In genomic region chr2:20013061-20013721, GRCh38 we compare ENCODE assay signal across 8 cellular contexts. TPM values are rescaled to one million over a fixed set of nuclear protein-coding genes. Genes with fewer than 3 reads are reported as not detected.
A peak's percentile ranks its signal among the peaks of the same experiment; 100 is the strongest.
DNase-seq lines count a peak whose midpoint lies in the region; ATAC-seq, FAIRE-seq and TF ChIP-seq lines count a peak whose summit lies in the region.

No MANE protein-coding gene starts in this region.

- in situ Hi-C loops in HepG2 (cut with HindIII; ENCODE audit: extremely low pct_ligation_motif_present, low pct_unique_long_range_greater_than_20kb), result loop anchor here (5.0 kb wide), 1 partner anchor 79 kb away; no protein-coding TSS in a partner anchor

- H3K4me3 Mint-ChIP-seq in T-helper 1 cell treated with Interleukin-12 subunit alpha and Interleukin-12 subunit beta and Interleukin-4 antibody, amounts not matched to agents 30 μg/mL and 1 μg/mL, for 36 hours, result peak overlapping the region; percentile 62

- H3K4me3 ChIP-seq in bronchial epithelial cell (ENCODE audit: low read depth, low read length), result peak overlapping the region; percentile 42
- H3K4me3 ChIP-seq in HepG2 (replicated peaks in 1 of 3; ENCODE audit: insufficient read depth in 1 of 3, low read depth in 2 of 3, low read length in 3 of 3), result peak overlapping the region; percentile 71 to 89 (median 71)
- H3K4me3 ChIP-seq in thymus (ENCODE audit: low read length), result peak overlapping the region; percentile 39
- H3K4me3 ChIP-seq in small intestine (ENCODE audit: low read depth in 1 of 2, low read length in 2 of 2), result no peak overlapping the region

- H4K20me1 ChIP-seq in HepG2 (ENCODE audit: insufficient read depth, low read length), result no peaks in the 10 kb centered on the region

- TF ChIP-seq CTCF in bronchial epithelial cell (IDR thresholded peaks at IDR 0.05; ENCODE audit: insufficient read depth, low read length, severe bottlenecking) (no peak), HepG2 (CRISPR knock-in tag; IDR thresholded peaks at IDR 0.05) (no peak)

- no peaks in the 10 kb centered on the region for H3K36me3 ChIP-seq in bronchial epithelial cell (ENCODE audit: control insufficient read depth, insufficient read depth, low read length)
- H3K36me3 ChIP-seq in HepG2 (replicated peaks in 1 of 2; ENCODE audit: control insufficient read depth in 1 of 2, insufficient read depth in 2 of 2, low read length in 2 of 2), result no peaks in the 10 kb centered on the region
- no peaks in the 10 kb centered on the region for H3K36me3 ChIP-seq in thymus (ENCODE audit: control insufficient read depth, insufficient read depth)
- no peaks in the 10 kb centered on the region for H3K36me3 ChIP-seq in small intestine (ENCODE audit: control insufficient read depth in 2 of 2, insufficient read depth in 2 of 2, low read length in 2 of 2)

- BruUV-seq in HepG2 (replicated peaks; lab: Mats Ljungman, UMichigan), result TSS peak; percentile 80

- POLR2A ChIA-PET in HepG2 (lab: Yijun Ruan, JAX), result interaction anchor here (0.9 to 8.9 kb wide), 14 partner anchors 11 to 433 kb away, joined by 3 to 109 read pairs (median 3); partner anchors contain the start of genes LAPTM4A, RHOB and WDR35

- H2AFZ ChIP-seq in HepG2 (ENCODE audit: low read length), result peak overlapping the region; percentile 16

- no peak for TF ChIP-seq RAD21 in HepG2 (CRISPR knock-in tag; IDR thresholded peaks at IDR 0.05)

- no peaks in the 10 kb centered on the region for H3K9me3 Mint-ChIP-seq in T-helper 1 cell treated with Interleukin-12 subunit alpha and Interleukin-12 subunit beta and Interleukin-4 antibody, amounts not matched to agents 30 μg/mL and 1 μg/mL, for 36 hours

- H3K36me3 Mint-ChIP-seq in T-helper 1 cell treated with Interleukin-12 subunit alpha and Interleukin-12 subunit beta and Interleukin-4 antibody, amounts not matched to agents 30 μg/mL and 1 μg/mL, for 36 hours (ENCODE audit: low read depth), result no peaks in the 10 kb centered on the region

- WGBS in HepG2 (ENCODE audit: low lambda C conversion rate), result 29% methylated on average over 15 of the region's 15 CpGs
- WGBS in thymus, result 37% methylated on average over 15 of the region's 15 CpGs
- 50 to 62% (median 50%) methylated on average over 15 of the region's 15 CpGs for WGBS in small intestine, 3 donors

- peak; percentile 81 for ATAC-seq in HepG2

- H3K27me3 ChIP-seq in bronchial epithelial cell (ENCODE audit: control insufficient read depth, insufficient read depth, low read length) (no peaks in the 10 kb centered on the region), HepG2 (ENCODE audit: control insufficient read depth in 1 of 2, insufficient read depth in 2 of 2, low read length in 2 of 2) (no peaks in the 10 kb centered on the region; a peak in 1 of 5 replicates), thymus (ENCODE audit: control insufficient read depth, insufficient read depth) (peaks cover 36% of the 10 kb centered on the region), small intestine (ENCODE audit: control insufficient read depth in 2 of 2, insufficient read depth in 2 of 2, low read length in 2 of 2) (peaks cover 0 to 9% of the 10 kb centered on the region in 2 donors)

- peak overlapping the region; percentile 95 for H3K4me2 ChIP-seq in HepG2 (ENCODE audit: low read depth, low read length)

- no peak for FAIRE-seq in bronchial epithelial cell (lab: Jason Lieb, UNC)
- no peak for FAIRE-seq in HepG2 (lab: Jason Lieb, UNC)
- FAIRE-seq in small intestine (lab: Jason Lieb, UNC), result no peak

- no peak for TF ChIP-seq POLR2A in HepG2 (IDR thresholded peaks at IDR 0.05; ENCODE audit: insufficient read depth in 1 of 2, low read depth in 2 of 2, low read length in 2 of 2)

- H3K9ac ChIP-seq in HepG2 (ENCODE audit: insufficient read depth, low read depth, low read length), result peak overlapping the region; percentile 83

- H3K4me1 Mint-ChIP-seq in T-helper 1 cell treated with Interleukin-12 subunit alpha and Interleukin-12 subunit beta and Interleukin-4 antibody, amounts not matched to agents 30 μg/mL and 1 μg/mL, for 36 hours (ENCODE audit: low read depth), result peaks cover 8% of the 10 kb centered on the region

- H3K27ac ChIP-seq in HepG2 (ENCODE audit: extremely low read length, insufficient read depth, low read length) (peak overlapping the region; percentile 72), thymus (ENCODE audit: low read depth) (no peak overlapping the region), small intestine (ENCODE audit: low read depth in 1 of 2, low read length in 1 of 2) (no peak overlapping the region)

- DNase-seq in T-helper 1 cell (no peak), bronchial epithelial cell (ENCODE audit: low read depth) (no peak), HepG2 (ENCODE audit: low spot score) (peak; percentile 94), small intestine (no peak), NCI-H1930 (lab: John Stamatoyannopoulos, UW) (no peak), NCI-H2196 treated with DMSO at 0.1 percent for 48 hours (lab: John Stamatoyannopoulos, UW; ENCODE audit: unreplicated experiment) (no peak)

- H3K9me3 ChIP-seq in HepG2 (ENCODE audit: low read length) (no peaks in the 10 kb centered on the region), thymus (ENCODE audit: control insufficient read depth) (no peaks in the 10 kb centered on the region), small intestine (ENCODE audit: control insufficient read depth, low read depth) (no peaks in the 10 kb centered on the region)

- H3K27ac Mint-ChIP-seq in T-helper 1 cell treated with Interleukin-12 subunit alpha and Interleukin-12 subunit beta and Interleukin-4 antibody, amounts not matched to agents 30 μg/mL and 1 μg/mL, for 36 hours, result no peak overlapping the region

- H3K4me1 ChIP-seq in HepG2 (ENCODE audit: insufficient read depth, low read length), result peaks cover 78% of the 10 kb centered on the region
- H3K4me1 ChIP-seq in thymus (ENCODE audit: control insufficient read depth, insufficient read depth, low read length), result peaks cover 4% of the 10 kb centered on the region
- H3K4me1 ChIP-seq in small intestine (ENCODE audit: control insufficient read depth in 2 of 2, insufficient read depth in 1 of 2, low read depth in 1 of 2, low read length in 1 of 2), result no peaks in the 10 kb centered on the region

- CTCF ChIA-PET in HepG2 (lab: Yijun Ruan, JAX; ENCODE audit: low intra/inter-chr PET ratio, low total read pairs), result interaction anchor here (1.1 to 1.4 kb wide), 2 partner anchors 58 to 80 kb away, joined by 3 to 4 read pairs; no protein-coding TSS in a partner anchor

- intact Hi-C loops in HepG2 (cut with micrococcal nuclease; ENCODE audit: unreplicated experiment), result loop anchor here (1.0 kb wide), 1 partner anchor 57 kb away; no protein-coding TSS in a partner anchor

- peaks cover 55% of the 10 kb centered on the region for H3K27me3 Mint-ChIP-seq in T-helper 1 cell treated with Interleukin-12 subunit alpha and Interleukin-12 subunit beta and Interleukin-4 antibody, amounts not matched to agents 30 μg/mL and 1 μg/mL, for 36 hours (ENCODE audit: low read depth)

- H3K79me2 ChIP-seq in HepG2 (ENCODE audit: insufficient read depth, low read length), result peaks cover 25% of the 10 kb centered on the region

- TF ChIP-seq EP300 in HepG2 (IDR thresholded peaks at IDR 0.05; ENCODE audit: low read depth in 2 of 2, low read length in 2 of 2), result peak in 1 of 2 experiments; percentile 88; a peak in 2 of 4 replicates
- TF ChIP-seq EP300 in HepG2 (CRISPR knock-in tag; IDR thresholded peaks at IDR 0.05; ENCODE audit: borderline replicate concordance), result peak; percentile 92

RNA-seq across cellular contexts. Expression of gene MATN3, which starts 0.7 kb away (rescaled TPM):
- total RNA-seq in bronchial epithelial cell (0.26 and 1.0 TPM in 2 replicates), HepG2 (2016; rRNA removed; fragmentation: Illumina TruSeq; extraction: Trizol) (19.2 and 36.1 TPM in 2 replicates)
- total RNA-seq in HepG2 (2016; cell fraction: cytosol; rRNA removed; fragmentation: Illumina TruSeq; extraction: Trizol; ENCODE audit: low read depth), result 2.3 and 3.4 TPM in 2 replicates
- total RNA-seq in HepG2 (2016; cell fraction: insoluble cytoplasmic fraction; rRNA removed; fragmentation: Illumina TruSeq; extraction: Trizol), result 16.3 and 36.5 TPM in 2 replicates
- 10.9 and 12.3 TPM in 2 replicates for total RNA-seq in HepG2 (2016; cell fraction: membrane; rRNA removed; fragmentation: Illumina TruSeq; extraction: Trizol)
- 68.9 and 81.8 TPM in 2 replicates for total RNA-seq in HepG2 (2016; cell fraction: nucleus; rRNA removed; fragmentation: Illumina TruSeq; extraction: Trizol)
- polyA plus RNA-seq in HepG2 (2011; rRNA removed) (191 and 208 TPM in 2 replicates), thymus (0.91 TPM), small intestine (under 1 TPM in 1 of 3 donors, not detected in 2; 0.25 TPM)
- polyA plus RNA-seq in HepG2 (2011; cell fraction: cytosol; rRNA removed), result 101 and 153 TPM in 2 replicates
- polyA plus RNA-seq in HepG2 (2011; cell fraction: nucleus; rRNA removed), result 157 and 160 TPM in 2 replicates
- 109 and 194 TPM in 2 replicates for polyA plus RNA-seq in HepG2 (2012)
- 4.3 and 4.6 TPM in 2 replicates for polyA plus RNA-seq in HepG2 (2016; cell fraction: cytosol; fragmentation: Illumina TruSeq; extraction: Trizol; ENCODE audit: low read depth)
- 26.1 and 30.5 TPM in 2 replicates for polyA plus RNA-seq in HepG2 (2016; cell fraction: insoluble cytoplasmic fraction; fragmentation: Illumina TruSeq; extraction: Trizol; ENCODE audit: low read depth)
- 9.4 and 10.7 TPM in 2 replicates for polyA plus RNA-seq in HepG2 (2016; cell fraction: membrane; fragmentation: Illumina TruSeq; extraction: Trizol; ENCODE audit: low read depth)
- polyA plus RNA-seq in HepG2 (2016; cell fraction: nucleus; fragmentation: Illumina TruSeq; extraction: Trizol; ENCODE audit: insufficient read depth, low read depth), result 150 and 151 TPM in 2 replicates
- 0.14 and 109 TPM in 2 replicates for polyA minus RNA-seq in HepG2 (2011; rRNA and poly(A)+ RNA removed; ENCODE audit: low replicate concordance)
- polyA minus RNA-seq in HepG2 (2011; cell fraction: cytosol; rRNA and poly(A)+ RNA removed), result 73.2 and 97.4 TPM in 2 replicates
- 125 and 126 TPM in 2 replicates for polyA minus RNA-seq in HepG2 (2011; cell fraction: nucleus; rRNA and poly(A)+ RNA removed)

RNA-seq across cellular contexts. Expression of gene WDR35, which starts 23.3 kb away (rescaled TPM):
- total RNA-seq in bronchial epithelial cell (4.2 and 8.7 TPM in 2 replicates), HepG2 (2016; rRNA removed; fragmentation: Illumina TruSeq; extraction: Trizol) (19.6 and 26.6 TPM in 2 replicates)
- 2.4 and 2.8 TPM in 2 replicates for total RNA-seq in HepG2 (2016; cell fraction: cytosol; rRNA removed; fragmentation: Illumina TruSeq; extraction: Trizol; ENCODE audit: low read depth)
- 19.2 and 25.7 TPM in 2 replicates for total RNA-seq in HepG2 (2016; cell fraction: insoluble cytoplasmic fraction; rRNA removed; fragmentation: Illumina TruSeq; extraction: Trizol)
- total RNA-seq in HepG2 (2016; cell fraction: membrane; rRNA removed; fragmentation: Illumina TruSeq; extraction: Trizol), result 3.2 and 4.5 TPM in 2 replicates
- total RNA-seq in HepG2 (2016; cell fraction: nucleus; rRNA removed; fragmentation: Illumina TruSeq; extraction: Trizol), result 30.6 and 31.4 TPM in 2 replicates
- polyA plus RNA-seq in HepG2 (2011; rRNA removed) (8.2 and 11.1 TPM in 2 replicates), thymus (6.9 TPM), small intestine (1 to 10 TPM in 1 of 3 donors, under 1 TPM in 2; 0.45 to 2.0 (median 0.54) TPM)
- polyA plus RNA-seq in HepG2 (2011; cell fraction: cytosol; rRNA removed), result 2.8 and 4.0 TPM in 2 replicates
- 17.1 and 18.5 TPM in 2 replicates for polyA plus RNA-seq in HepG2 (2011; cell fraction: nucleus; rRNA removed)
- 6.4 and 8.8 TPM in 2 replicates for polyA plus RNA-seq in HepG2 (2012)
- 0.34 and 0.38 TPM in 2 replicates for polyA plus RNA-seq in HepG2 (2016; cell fraction: cytosol; fragmentation: Illumina TruSeq; extraction: Trizol; ENCODE audit: low read depth)
- 10.8 and 11.7 TPM in 2 replicates for polyA plus RNA-seq in HepG2 (2016; cell fraction: insoluble cytoplasmic fraction; fragmentation: Illumina TruSeq; extraction: Trizol; ENCODE audit: low read depth)
- polyA plus RNA-seq in HepG2 (2016; cell fraction: membrane; fragmentation: Illumina TruSeq; extraction: Trizol; ENCODE audit: low read depth), result 0.88 and 1.1 TPM in 2 replicates
- 35.7 and 36.8 TPM in 2 replicates for polyA plus RNA-seq in HepG2 (2016; cell fraction: nucleus; fragmentation: Illumina TruSeq; extraction: Trizol; ENCODE audit: insufficient read depth, low read depth)
- polyA minus RNA-seq in HepG2 (2011; rRNA and poly(A)+ RNA removed; ENCODE audit: low replicate concordance), result 4.9 and 7.4 TPM in 2 replicates
- 7.1 and 7.9 TPM in 2 replicates for polyA minus RNA-seq in HepG2 (2011; cell fraction: cytosol; rRNA and poly(A)+ RNA removed)
- polyA minus RNA-seq in HepG2 (2011; cell fraction: nucleus; rRNA and poly(A)+ RNA removed), result 37.7 and 50.3 TPM in 2 replicates

RNA-seq across cellular contexts. Expression of gene LAPTM4A, which starts 38.2 kb away (rescaled TPM):
- 60.0 and 63.1 TPM in 2 replicates for total RNA-seq in bronchial epithelial cell
- total RNA-seq in HepG2 (2016; rRNA removed; fragmentation: Illumina TruSeq; extraction: Trizol), result 82.8 and 116 TPM in 2 replicates
- total RNA-seq in HepG2 (2016; cell fraction: cytosol; rRNA removed; fragmentation: Illumina TruSeq; extraction: Trizol; ENCODE audit: low read depth), result 18.7 and 21.2 TPM in 2 replicates
- total RNA-seq in HepG2 (2016; cell fraction: insoluble cytoplasmic fraction; rRNA removed; fragmentation: Illumina TruSeq; extraction: Trizol), result 83.7 and 119 TPM in 2 replicates
- 35.7 and 39.5 TPM in 2 replicates for total RNA-seq in HepG2 (2016; cell fraction: membrane; rRNA removed; fragmentation: Illumina TruSeq; extraction: Trizol)
- total RNA-seq in HepG2 (2016; cell fraction: nucleus; rRNA removed; fragmentation: Illumina TruSeq; extraction: Trizol), result 127 and 144 TPM in 2 replicates
- polyA plus RNA-seq in HepG2 (2011; rRNA removed), result 491 and 558 TPM in 2 replicates
- 344 and 527 TPM in 2 replicates for polyA plus RNA-seq in HepG2 (2011; cell fraction: cytosol; rRNA removed)
- 114 and 137 TPM in 2 replicates for polyA plus RNA-seq in HepG2 (2011; cell fraction: nucleus; rRNA removed)
- polyA plus RNA-seq in HepG2 (2012), result 288 and 349 TPM in 2 replicates
- polyA plus RNA-seq in HepG2 (2016; cell fraction: cytosol; fragmentation: Illumina TruSeq; extraction: Trizol; ENCODE audit: low read depth), result 46.6 and 49.9 TPM in 2 replicates
- polyA plus RNA-seq in HepG2 (2016; cell fraction: insoluble cytoplasmic fraction; fragmentation: Illumina TruSeq; extraction: Trizol; ENCODE audit: low read depth), result 181 and 190 TPM in 2 replicates
- polyA plus RNA-seq in HepG2 (2016; cell fraction: membrane; fragmentation: Illumina TruSeq; extraction: Trizol; ENCODE audit: low read depth), result 62.5 and 62.8 TPM in 2 replicates
- 365 and 398 TPM in 2 replicates for polyA plus RNA-seq in HepG2 (2016; cell fraction: nucleus; fragmentation: Illumina TruSeq; extraction: Trizol; ENCODE audit: insufficient read depth, low read depth)
- polyA minus RNA-seq in HepG2 (2011; rRNA and poly(A)+ RNA removed; ENCODE audit: low replicate concordance), result 123 and 176 TPM in 2 replicates
- polyA minus RNA-seq in HepG2 (2011; cell fraction: cytosol; rRNA and poly(A)+ RNA removed), result 150 and 184 TPM in 2 replicates
- 93.0 and 135 TPM in 2 replicates for polyA minus RNA-seq in HepG2 (2011; cell fraction: nucleus; rRNA and poly(A)+ RNA removed)
- polyA plus RNA-seq in thymus, result 168 TPM
- 100 to 1,000 TPM in 1 of 3 donors, 10 to 100 TPM in 2; 47.6 to 231 (median 82.4) TPM for polyA plus RNA-seq in small intestine

Comparison
In these comparisons a context has a peak if more than half of its experiments do, and no peak if none do; other contexts are left out.
1. H3K4me3 ChIP-seq: peak in bronchial epithelial cell (single experiment), HepG2 (3 of 3) and thymus (single experiment); none in small intestine (0 of 2).